Comparison of ENCODE assay signal across 18 cellular contexts in the genomic region with DNA sequence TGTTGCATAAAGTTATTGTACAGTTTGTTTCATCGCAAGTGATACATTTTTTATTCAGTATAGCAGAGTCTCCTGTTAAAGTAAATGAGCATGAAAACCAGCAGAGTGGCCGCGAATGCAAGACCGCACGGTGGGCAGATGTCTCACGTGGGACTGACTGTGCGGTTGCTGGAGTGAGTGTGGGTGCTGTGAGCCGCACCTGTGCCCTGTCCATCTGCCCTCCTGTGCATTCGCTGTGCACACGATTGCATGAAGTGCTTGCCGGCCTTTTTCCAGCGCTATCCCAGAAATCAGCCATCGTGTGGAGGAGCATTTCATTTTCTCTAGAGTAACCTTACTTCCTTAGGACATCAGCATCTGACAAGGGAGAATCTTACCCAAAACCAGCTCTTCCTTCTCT.
DNase-seq lines count a peak whose midpoint lies in the region; ATAC-seq and TF ChIP-seq lines count a peak whose summit lies in the region.
"Had no signal": no experiment of that assay in that cellular context is flagged by ENCODE, and none has a peak within 500 bp of the region (broad histone marks: within the 10 kb centered on the region; RNA-seq: fewer than 3 reads in every experiment).

No MANE protein-coding gene starts in this region.

- H3K9me3 ChIP-seq in neuronal stem cell (replicated peaks in 1 of 2; ENCODE audit: control insufficient read depth in 2 of 2, insufficient read depth in 1 of 2, low read depth in 1 of 2, low read length in 2 of 2) (no peaks in the 10 kb centered on the region), Peyer's patch (no peaks in the 10 kb centered on the region)
- H3K9me3 ChIP-seq: A549 had no signal

- H3K4me2 ChIP-seq in neuronal stem cell (ENCODE audit: insufficient read depth, low read length, poor library complexity, severe bottlenecking) = no peak overlapping the region
- H3K4me2 ChIP-seq: A549 had no signal

- H3K4me1 ChIP-seq in neuronal stem cell (ENCODE audit: control insufficient read depth in 2 of 2, insufficient read depth in 1 of 2, low read depth in 1 of 2, low read length in 2 of 2) = no peaks in the 10 kb centered on the region
- no peaks in the 10 kb centered on the region for H3K4me1 ChIP-seq in Peyer's patch

- TF ChIP-seq CTCF in activated CD8-positive, alpha-beta T cell treated with anti-CD3 and anti-CD28 coated beads for 36 hours (IDR thresholded peaks at IDR 0.05) = no peak
- TF ChIP-seq CTCF in endothelial cell (IDR thresholded peaks at IDR 0.05; ENCODE audit: unreplicated experiment) (no peak), Peyer's patch (IDR thresholded peaks at IDR 0.05) (no peak)

- TF ChIP-seq POLR2A in Peyer's patch (IDR thresholded peaks at IDR 0.05) = no peak

- no peak overlapping the region for H4K91ac ChIP-seq in neuronal stem cell (ENCODE audit: low read depth, low read length, poor library complexity)

- H3K27ac ChIP-seq in neuronal stem cell (replicated peaks; ENCODE audit: low read length) (no peak overlapping the region), Peyer's patch (no peak overlapping the region)
- H3K27ac ChIP-seq: 22Rv1, A549, C4-2B had no signal

- no peak overlapping the region for H3K4me3 Mint-ChIP-seq in activated CD8-positive, alpha-beta T cell treated with anti-CD3 and anti-CD28 coated beads, Interleukin-2, amount 10 ng/mL, durations not matched to agents 7 days and 5 days
- H3K4me3 Mint-ChIP-seq in activated CD8-positive, alpha-beta T cell treated with anti-CD3 and anti-CD28 coated beads for 36 hours = no peak overlapping the region
- no peak overlapping the region for H3K4me3 Mint-ChIP-seq in endothelial cell (ENCODE audit: unreplicated experiment)
- H3K4me3 Mint-ChIP-seq: CD4-positive, alpha-beta memory T cell; H9; IgD-negative memory B cell had no signal

- no peak overlapping the region for H2AFZ ChIP-seq in neuronal stem cell (ENCODE audit: low read length)

- CTCF ChIA-PET in activated CD8-positive, alpha-beta T cell treated with anti-CD3 and anti-CD28 coated beads, Interleukin-2, amount 10 ng/mL, durations not matched to agents 7 days and 5 days (lab: Charles Lee) = interaction anchor here (1.0 to 2.3 kb wide), 4 partner anchors 9 to 139 kb away, joined by 3 to 9 read pairs (median 4); no protein-coding TSS in a partner anchor
- CTCF ChIA-PET in activated CD8-positive, alpha-beta T cell treated with anti-CD3 and anti-CD28 coated beads for 36 hours (lab: Charles Lee) = interaction anchor here (0.9 to 1.9 kb wide), 7 partner anchors 9 to 209 kb away, joined by 3 to 13 read pairs (median 3); no protein-coding TSS in a partner anchor

- DNase-seq in activated CD8-positive, alpha-beta T cell treated with anti-CD3 and anti-CD28 coated beads, Interleukin-2, amount 10 ng/mL, durations not matched to agents 7 days and 5 days = no peak
- DNase-seq in activated CD8-positive, alpha-beta T cell treated with anti-CD3 and anti-CD28 coated beads for 36 hours = no peak
- DNase-seq in endothelial cell (ENCODE audit: low spot score) (no peak), neuronal stem cell (ENCODE audit: low spot score) (no peak), globus pallidus (ENCODE audit: low spot score) (no peak), pons (ENCODE audit: low spot score) (no peak), Peyer's patch (no peak)
- DNase-seq: AML-193; CD4-positive, alpha-beta memory T cell; DMS153; DMS79; GF-D8; H9 had no signal

- no peaks in the 10 kb centered on the region for H3K9me3 Mint-ChIP-seq in activated CD8-positive, alpha-beta T cell treated with anti-CD3 and anti-CD28 coated beads, Interleukin-2, amount 10 ng/mL, durations not matched to agents 7 days and 5 days (ENCODE audit: insufficient read depth)
- H3K9me3 Mint-ChIP-seq in activated CD8-positive, alpha-beta T cell treated with anti-CD3 and anti-CD28 coated beads for 36 hours = no peaks in the 10 kb centered on the region
- no peaks in the 10 kb centered on the region for H3K9me3 Mint-ChIP-seq in endothelial cell (ENCODE audit: unreplicated experiment)
- H3K9me3 Mint-ChIP-seq: IgD-negative memory B cell had no signal

- no peak overlapping the region for H4K8ac ChIP-seq in neuronal stem cell (ENCODE audit: low read depth, low read length)

- peak overlapping the region; percentile 22 for H3K9ac ChIP-seq in neuronal stem cell (ENCODE audit: low read depth, low read length, poor library complexity)

- no peak overlapping the region for H2BK12ac ChIP-seq in neuronal stem cell (ENCODE audit: low read length)

- H3K4me3 ChIP-seq in neuronal stem cell (ENCODE audit: low read length in 2 of 2) (no peak overlapping the region), Peyer's patch (no peak overlapping the region)
- H3K4me3 ChIP-seq: A549 had no signal

- no CpG with 5 or more reads among the region's 13 CpGs for WGBS in neuronal stem cell (ENCODE audit: extremely low coverage in 2 of 2, insufficient read length in 2 of 2, insufficient replicate concordance in 1 of 2), 2 donors

- intact Hi-C loops in activated CD8-positive, alpha-beta T cell treated with anti-CD3 and anti-CD28 coated beads for 36 hours (cut with micrococcal nuclease) = no loop called here

- H3K23ac ChIP-seq in neuronal stem cell (ENCODE audit: low read depth, low read length, poor library complexity) = no peak overlapping the region

- ATAC-seq in activated CD8-positive, alpha-beta T cell treated with anti-CD3 and anti-CD28 coated beads, Interleukin-2, amount 10 ng/mL, durations not matched to agents 7 days and 5 days = no peak
- ATAC-seq in activated CD8-positive, alpha-beta T cell treated with anti-CD3 and anti-CD28 coated beads for 36 hours = no peak
- ATAC-seq: A549, HepG2 had no signal

- no peak overlapping the region for H3K18ac ChIP-seq in neuronal stem cell (ENCODE audit: low read length)

- no peak overlapping the region for H3K4ac ChIP-seq in neuronal stem cell (ENCODE audit: low read length)

- H2BK5ac ChIP-seq in neuronal stem cell (ENCODE audit: low read length) = no peak overlapping the region

- no peak overlapping the region for H2BK15ac ChIP-seq in neuronal stem cell (ENCODE audit: low read length)

- no peaks in the 10 kb centered on the region for H3K79me1 ChIP-seq in neuronal stem cell (ENCODE audit: low read depth, low read length)

- H3K4me1 Mint-ChIP-seq in activated CD8-positive, alpha-beta T cell treated with anti-CD3 and anti-CD28 coated beads, Interleukin-2, amount 10 ng/mL, durations not matched to agents 7 days and 5 days (ENCODE audit: low read depth) = no peaks in the 10 kb centered on the region
- no peaks in the 10 kb centered on the region for H3K4me1 Mint-ChIP-seq in activated CD8-positive, alpha-beta T cell treated with anti-CD3 and anti-CD28 coated beads for 36 hours (ENCODE audit: low read depth)
- peaks cover 22% of the 10 kb centered on the region for H3K4me1 Mint-ChIP-seq in endothelial cell (ENCODE audit: unreplicated experiment)
- H3K4me1 Mint-ChIP-seq: H9 had no signal

- no peak overlapping the region for H2AK5ac ChIP-seq in neuronal stem cell (ENCODE audit: low read depth, low read length)

- H3K36me3 Mint-ChIP-seq in activated CD8-positive, alpha-beta T cell treated with anti-CD3 and anti-CD28 coated beads, Interleukin-2, amount 10 ng/mL, durations not matched to agents 7 days and 5 days (ENCODE audit: low read depth) = peaks cover 75% of the 10 kb centered on the region
- peaks cover 30% of the 10 kb centered on the region for H3K36me3 Mint-ChIP-seq in activated CD8-positive, alpha-beta T cell treated with anti-CD3 and anti-CD28 coated beads for 36 hours (ENCODE audit: low read depth)
- H3K36me3 Mint-ChIP-seq in endothelial cell (ENCODE audit: low read depth, unreplicated experiment) = peaks cover 62% of the 10 kb centered on the region
- H3K36me3 Mint-ChIP-seq: IgD-negative memory B cell had no signal

- H3K14ac ChIP-seq in neuronal stem cell (ENCODE audit: low read length) = no peak overlapping the region

- no peaks in the 10 kb centered on the region for H3K27me3 Mint-ChIP-seq in activated CD8-positive, alpha-beta T cell treated with anti-CD3 and anti-CD28 coated beads, Interleukin-2, amount 10 ng/mL, durations not matched to agents 7 days and 5 days (ENCODE audit: low read depth)
- H3K27me3 Mint-ChIP-seq in activated CD8-positive, alpha-beta T cell treated with anti-CD3 and anti-CD28 coated beads for 36 hours = no peaks in the 10 kb centered on the region
- H3K27me3 Mint-ChIP-seq in endothelial cell (ENCODE audit: unreplicated experiment) = peaks cover 14% of the 10 kb centered on the region
- H3K27me3 Mint-ChIP-seq: CD4-positive, alpha-beta memory T cell had no signal

- no peaks in the 10 kb centered on the region for H3K27me3 ChIP-seq in neuronal stem cell (ENCODE audit: control insufficient read depth in 3 of 3, insufficient read depth in 3 of 3, low read depth in 1 of 3, low read length in 3 of 3)
- H3K27me3 ChIP-seq in Peyer's patch = no peaks in the 10 kb centered on the region

- no peak overlapping the region for H2BK120ac ChIP-seq in neuronal stem cell (ENCODE audit: low read depth, low read length)

- peaks cover 32 to 92% of the 10 kb centered on the region in 2 donors for H3K36me3 ChIP-seq in neuronal stem cell (replicated peaks in 1 of 2; ENCODE audit: control insufficient read depth in 2 of 2, insufficient read depth in 2 of 2, low read length in 2 of 2)
- peaks cover 0 to 3% (median 0%) of the 10 kb centered on the region in 3 donors for H3K36me3 ChIP-seq in Peyer's patch

- H3K27ac Mint-ChIP-seq in activated CD8-positive, alpha-beta T cell treated with anti-CD3 and anti-CD28 coated beads, Interleukin-2, amount 10 ng/mL, durations not matched to agents 7 days and 5 days = peak overlapping the region; percentile 33
- no peak overlapping the region for H3K27ac Mint-ChIP-seq in activated CD8-positive, alpha-beta T cell treated with anti-CD3 and anti-CD28 coated beads for 36 hours
- H3K27ac Mint-ChIP-seq in endothelial cell (ENCODE audit: unreplicated experiment) = peak overlapping the region; percentile 55
- H3K27ac Mint-ChIP-seq: H9, IgD-negative memory B cell had no signal

- POLR2A ChIA-PET in activated CD8-positive, alpha-beta T cell treated with anti-CD3 and anti-CD28 coated beads, Interleukin-2, amount 10 ng/mL, durations not matched to agents 7 days and 5 days (lab: Charles Lee) = no interaction called here
- POLR2A ChIA-PET in activated CD8-positive, alpha-beta T cell treated with anti-CD3 and anti-CD28 coated beads for 36 hours (lab: Charles Lee) = no interaction called here
